Comparison of ENCODE assay signal across 1 cellular context in genomic region chr13:86185636-86186035, GRCh38.
TF ChIP-seq lines count a peak whose summit lies in the region.

No MANE protein-coding gene starts in this region.

TF ChIP-seq in H1, 55 proteins besides CTCF, POLR2A, EP300 and RAD21:
- TF ChIP-seq, protein P1, sequence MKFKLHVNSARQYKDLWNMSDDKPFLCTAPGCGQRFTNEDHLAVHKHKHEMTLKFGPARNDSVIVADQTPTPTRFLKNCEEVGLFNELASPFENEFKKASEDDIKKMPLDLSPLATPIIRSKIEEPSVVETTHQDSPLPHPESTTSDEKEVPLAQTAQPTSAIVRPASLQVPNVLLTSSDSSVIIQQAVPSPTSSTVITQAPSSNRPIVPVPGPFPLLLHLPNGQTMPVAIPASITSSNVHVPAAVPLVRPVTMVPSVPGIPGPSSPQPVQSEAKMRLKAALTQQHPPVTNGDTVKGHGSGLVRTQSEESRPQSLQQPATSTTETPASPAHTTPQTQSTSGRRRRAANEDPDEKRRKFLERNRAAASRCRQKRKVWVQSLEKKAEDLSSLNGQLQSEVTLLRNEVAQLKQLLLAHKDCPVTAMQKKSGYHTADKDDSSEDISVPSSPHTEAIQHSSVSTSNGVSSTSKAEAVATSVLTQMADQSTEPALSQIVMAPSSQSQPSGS (IDR thresholded peaks at IDR 0.05; ENCODE audit: low read length), result no peak
- TF ChIP-seq CEBPB (IDR thresholded peaks at IDR 0.05; ENCODE audit: low read depth, low read length) (no peak), NANOG (IDR thresholded peaks at IDR 0.05; ENCODE audit: insufficient read depth, low read depth, low read length, poor library complexity, severe bottlenecking) (no peak), CBX8 (IDR thresholded peaks at IDR 0.05; ENCODE audit: borderline replicate concordance, low read depth, low read length) (no peak), ASH2L (IDR thresholded peaks at IDR 0.05; ENCODE audit: low read length) (no peak), PHF8 (conservative IDR thresholded peaks at IDR 0.05; ENCODE audit: low read depth, low read length) (no peak), SIX5 (IDR thresholded peaks at IDR 0.05; ENCODE audit: low read depth, low read length) (no peak), JUND (IDR thresholded peaks at IDR 0.05; ENCODE audit: low read length) (no peak), SRF (IDR thresholded peaks at IDR 0.05; ENCODE audit: low read depth, low read length) (no peak), EZH2 (IDR thresholded peaks at IDR 0.05; ENCODE audit: low read depth, low read length, severe bottlenecking) (no peak), TCF12 (IDR thresholded peaks at IDR 0.05; ENCODE audit: low read depth, low read length) (no peak), SAP30 (IDR thresholded peaks at IDR 0.05; ENCODE audit: insufficient read depth, insufficient replicate concordance, low read length) (no peak), FOSL1 (IDR thresholded peaks at IDR 0.05; ENCODE audit: insufficient read depth, low read depth, low read length) (no peak)
